Comparison of ENCODE assay signal across 28 cellular contexts in the genomic region with DNA sequence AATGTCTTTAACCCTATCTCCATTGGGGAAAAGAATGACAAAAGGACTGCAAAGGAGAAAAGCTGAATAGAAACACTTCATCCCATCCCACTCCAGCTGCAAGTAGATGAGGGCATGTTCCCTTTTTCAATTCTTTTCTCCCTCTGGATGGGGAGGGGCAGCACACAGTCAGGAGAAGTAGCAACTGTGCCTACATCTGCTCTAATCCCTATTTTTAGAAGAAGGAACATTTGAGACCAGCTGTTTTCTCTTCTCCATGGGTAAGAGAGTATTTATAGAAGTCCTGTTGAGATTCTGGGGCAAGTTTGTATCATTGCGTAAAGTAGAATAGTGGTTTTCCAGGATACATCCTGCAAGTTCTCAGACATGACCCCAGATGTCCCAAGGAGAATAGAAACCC. TPM values are rescaled to one million over a fixed set of nuclear protein-coding genes. Genes with fewer than 3 reads are reported as not detected.
DNase-seq lines count a peak whose midpoint lies in the region; ATAC-seq and TF ChIP-seq lines count a peak whose summit lies in the region.
"Had no signal": no experiment of that assay in that cellular context is flagged by ENCODE, and none has a peak within 500 bp of the region (broad histone marks: within the 10 kb centered on the region; RNA-seq: fewer than 3 reads in every experiment).

No MANE protein-coding gene starts in this region.

- no peaks in the 10 kb centered on the region for H3K9me3 ChIP-seq in heart left ventricle
- H3K9me3 ChIP-seq: esophagus muscularis mucosa, left lung, ovary, testis, uterus had no signal

- peak overlapping the region in 1 of 12 donors; percentile 11 for H3K27ac ChIP-seq in heart left ventricle
- H3K27ac ChIP-seq: esophagus muscularis mucosa, left lung, ovary, testis, uterus had no signal

- TF ChIP-seq CTCF in heart left ventricle (IDR thresholded peaks at IDR 0.05): no peak

- H3K4me1 ChIP-seq in heart left ventricle: peaks cover 0 to 15% (median 7%) of the 10 kb centered on the region in 12 donors
- H3K4me1 ChIP-seq: left lung, testis, uterus had no signal

- H3K27me3 ChIP-seq in heart left ventricle: peaks cover 0 to 4% (median 0%) of the 10 kb centered on the region in 9 donors
- H3K27me3 ChIP-seq: esophagus muscularis mucosa, ovary, testis, uterus had no signal

- no peaks in the 10 kb centered on the region for H3K36me3 ChIP-seq in heart left ventricle
- H3K36me3 ChIP-seq: esophagus muscularis mucosa, left lung, ovary, uterus had no signal

- WGBS in heart left ventricle, 4 donors: 31 to 69% (median 56%) methylated on average over 1 of the region's 1 CpG

- intact Hi-C loops in Right ventricle myocardium superior (cut with DNase I) (no loop called here), cardiac septum (cut with DNase I) (no loop called here), heart left ventricle (cut with DNase I) (loop anchor here in 1 of 10 donors (10.0 kb wide), 1 partner anchor 120 kb away; no protein-coding TSS in a partner anchor)

- ATAC-seq in Right ventricle myocardium superior (ENCODE audit: poor library complexity) (peak; percentile 80), heart left ventricle (peak; percentile 62 to 86 (median 69))
- ATAC-seq: activated CD8-positive, alpha-beta T cell treated with anti-CD3 and anti-CD28 coated beads, Interleukin-2, amount 10 ng/mL, durations not matched to agents 7 days and 5 days; left lung; stimulated activated naive B cell treated with anti-CD40 and anti-IgM and Interleukin-4, amounts not matched to agents 10 μg/mL and 1 μg/mL and 100 μg/mL, for 72 hours had no signal

- TF ChIP-seq POLR2A in heart left ventricle (IDR thresholded peaks at IDR 0.05): no peak

- no peak overlapping the region for H3K4me3 ChIP-seq in heart left ventricle
- H3K4me3 ChIP-seq: esophagus muscularis mucosa, left lung, ovary, testis, uterus had no signal

- DNase-seq in Right ventricle myocardium superior (no peak), cardiac septum (ENCODE audit: low spot score) (no peak), heart left ventricle (no peak), pons (ENCODE audit: low spot score) (peak; percentile 49), hypothalamus (lab: John Stamatoyannopoulos, UW) (no peak), DMS79 (lab: John Stamatoyannopoulos, UW) (no peak), DMS114 treated with DMSO at 0.1 percent for 48 hours (lab: John Stamatoyannopoulos, UW; ENCODE audit: unreplicated experiment) (no peak), NCI-H128 (lab: John Stamatoyannopoulos, UW; ENCODE audit: unreplicated experiment) (no peak)
- DNase-seq: activated CD8-positive, alpha-beta T cell treated with anti-CD3 and anti-CD28 coated beads, Interleukin-2, amount 10 ng/mL, durations not matched to agents 7 days and 5 days; activated naive CD8-positive, alpha-beta T cell treated with anti-CD3 and anti-CD28 coated beads for 36 hours; activated T-cell treated with anti-CD3 and anti-CD28 coated beads for 4 hours; caudate nucleus; CD8-positive, alpha-beta memory T cell; dermis blood vessel endothelial cell; foreskin melanocyte; Kasumi-1; left lung; NCI-H2081 treated with DMSO at 0.1 percent for 48 hours; NCI-H82; nephron progenitor cell; OCI-M1; ovary; right cardiac atrium; stimulated activated CD4-positive, alpha-beta T cell treated with anti-CD3 and anti-CD28 coated beads, Interleukin-4, amount 100 ng/mL, for 4 hours; stimulated activated naive B cell treated with anti-CD40 and anti-IgM and Interleukin-4, amounts not matched to agents 10 μg/mL and 1 μg/mL and 100 μg/mL, for 72 hours; testis; uterus had no signal

RNA-seq across cellular contexts. Expression of a gene that starts 9.3 kb away (rescaled TPM):
- total RNA-seq in Right ventricle myocardium superior: 211 TPM
- 167 TPM for total RNA-seq in cardiac septum
- total RNA-seq in heart left ventricle: 100 to 1,000 TPM; 138 to 387 (median 181) TPM
- 100 to 1,000 TPM; 233 to 593 TPM for polyA plus RNA-seq in heart left ventricle

RNA-seq across cellular contexts. Expression of a gene that starts 35.2 kb away (rescaled TPM):
- total RNA-seq in Right ventricle myocardium superior (189 TPM), cardiac septum (83.8 TPM), heart left ventricle (100 to 1,000 TPM; 101 to 252 (median 123) TPM)
- polyA plus RNA-seq in heart left ventricle: 100 to 1,000 TPM; 136 to 257 TPM
